Comparison of ENCODE assay signal across 12 cellular contexts in genomic region chr6:53284901-53285300, GRCh38.
DNase-seq lines count a peak whose midpoint lies in the region; ATAC-seq and TF ChIP-seq lines count a peak whose summit lies in the region.
"Had no signal": no experiment of that assay in that cellular context is flagged by ENCODE, and none has a peak within 500 bp of the region (broad histone marks: within the 10 kb centered on the region; RNA-seq: fewer than 3 reads in every experiment).

No MANE protein-coding gene starts in this region.

- no peak for DNase-seq in activated T-cell treated with anti-CD3 and anti-CD28 coated beads, Interleukin-2, amount 50 U/mL, for 24 hours
- no peak for DNase-seq in activated T-cell treated with anti-CD3 and anti-CD28 coated beads, Interleukin-2, amount 50 U/mL, for 1 hour
- DNase-seq in naive thymus-derived CD4-positive, alpha-beta T cell = no peak
- DNase-seq in GM10266 (ENCODE audit: extremely low spot score) = no peak
- DNase-seq in SK-N-DZ (ENCODE audit: low spot score) = no peak
- DNase-seq in inferior parietal cortex (ENCODE audit: extremely low spot score) = no peak
- DNase-seq: dermis blood vessel endothelial cell, head of caudate nucleus, midbrain, NCI-H524 treated with DMSO at 0.1 percent for 48 hours had no signal

- H3K36me3 Mint-ChIP-seq in activated T-cell treated with anti-CD3 and anti-CD28 coated beads, Interleukin-2, amount 50 U/mL, for 24 hours (ENCODE audit: low read depth) = peaks cover 90% of the 10 kb centered on the region
- H3K36me3 Mint-ChIP-seq in naive thymus-derived CD4-positive, alpha-beta T cell = peaks cover 10 to 44% (median 25%) of the 10 kb centered on the region in 5 donors

- peaks cover 17 to 30% of the 10 kb centered on the region in 2 donors for H3K4me1 ChIP-seq in naive thymus-derived CD4-positive, alpha-beta T cell (ENCODE audit: control insufficient read depth in 2 of 2, insufficient read depth in 2 of 2, low read length in 2 of 2)

- no peaks in the 10 kb centered on the region for H3K9me3 Mint-ChIP-seq in activated T-cell treated with anti-CD3 and anti-CD28 coated beads, Interleukin-2, amount 50 U/mL, for 24 hours
- H3K9me3 Mint-ChIP-seq in naive thymus-derived CD4-positive, alpha-beta T cell = no peaks in the 10 kb centered on the region

- intact Hi-C loops in naive thymus-derived CD4-positive, alpha-beta T cell (cut with micrococcal nuclease) = no loop called here

- no peaks in the 10 kb centered on the region for H3K9me3 ChIP-seq in naive thymus-derived CD4-positive, alpha-beta T cell (ENCODE audit: control insufficient read depth in 2 of 3, low read length in 3 of 3)

- POLR2A ChIA-PET in naive thymus-derived CD4-positive, alpha-beta T cell (lab: Charles Lee) = interaction anchor here (0.6 to 1.4 kb wide), 5 partner anchors 18 to 157 kb away, joined by 3 to 4 read pairs (median 3); no protein-coding TSS in a partner anchor

- no peaks in the 10 kb centered on the region for H3K36me3 ChIP-seq in naive thymus-derived CD4-positive, alpha-beta T cell (ENCODE audit: control insufficient read depth in 2 of 3, insufficient read depth in 3 of 3, low read length in 3 of 3)

- no peak overlapping the region for H3K27ac ChIP-seq in naive thymus-derived CD4-positive, alpha-beta T cell (ENCODE audit: low read depth, low read length)

- no peak for TF ChIP-seq CTCF in GM10266 (IDR thresholded peaks at IDR 0.05; ENCODE audit: control insufficient read depth, insufficient read depth, low read depth, missing control alignments)

- H3K4me3 ChIP-seq in naive thymus-derived CD4-positive, alpha-beta T cell (ENCODE audit: low read length) = no peak overlapping the region

- no peaks in the 10 kb centered on the region for H3K27me3 Mint-ChIP-seq in activated T-cell treated with anti-CD3 and anti-CD28 coated beads, Interleukin-2, amount 50 U/mL, for 24 hours
- H3K27me3 Mint-ChIP-seq in naive thymus-derived CD4-positive, alpha-beta T cell = no peaks in the 10 kb centered on the region

- H3K4me3 Mint-ChIP-seq in activated T-cell treated with anti-CD3 and anti-CD28 coated beads, Interleukin-2, amount 50 U/mL, for 24 hours = no peak overlapping the region
- H3K4me3 Mint-ChIP-seq in naive thymus-derived CD4-positive, alpha-beta T cell = no peak overlapping the region

- peak overlapping the region; percentile 24 for H3K27ac Mint-ChIP-seq in activated T-cell treated with anti-CD3 and anti-CD28 coated beads, Interleukin-2, amount 50 U/mL, for 24 hours
- H3K27ac Mint-ChIP-seq in naive thymus-derived CD4-positive, alpha-beta T cell = peak overlapping the region in 6 of 9 donors; percentile 4 to 67 (median 20)

- H3K4me1 Mint-ChIP-seq in activated T-cell treated with anti-CD3 and anti-CD28 coated beads, Interleukin-2, amount 50 U/mL, for 24 hours (ENCODE audit: low read depth) = peaks cover 68% of the 10 kb centered on the region
- H3K4me1 Mint-ChIP-seq in naive thymus-derived CD4-positive, alpha-beta T cell = peaks cover 25 to 68% (median 44%) of the 10 kb centered on the region in 7 donors

- H3K27me3 ChIP-seq in naive thymus-derived CD4-positive, alpha-beta T cell (ENCODE audit: control insufficient read depth in 2 of 2, insufficient read depth in 2 of 2, low read length in 2 of 2) = no peaks in the 10 kb centered on the region

- peak; percentile 69 for ATAC-seq in GM21737 (IDR thresholded peaks at IDR 0.05; ENCODE audit: unreplicated experiment)
- ATAC-seq in HG03442 (IDR thresholded peaks at IDR 0.05; ENCODE audit: unreplicated experiment) = peak; percentile 56
- no peak for ATAC-seq in naive thymus-derived CD4-positive, alpha-beta T cell

- CTCF ChIA-PET in naive thymus-derived CD4-positive, alpha-beta T cell (lab: Charles Lee) = interaction anchor here (0.9 kb wide), 1 partner anchor 126 kb away, joined by 4 read pairs; no protein-coding TSS in a partner anchor
